In genomic region chr6:31945507-31946369, GRCh38 we compare ENCODE assay signal across 9 cellular contexts. TPM values are rescaled to one million over a fixed set of nuclear protein-coding genes. Genes with fewer than 3 reads are reported as not detected.
DNase-seq lines count a peak whose midpoint lies in the region; TF ChIP-seq lines count a peak whose summit lies in the region.
"Had no signal": no experiment of that assay in that cellular context is flagged by ENCODE, and none has a peak within 500 bp of the region (broad histone marks: within the 10 kb centered on the region; RNA-seq: fewer than 3 reads in every experiment).

Gene CFB, plus strand, starts transcription at chr6:31946095. Its CDS starts 127 bp downstream, at chr6:31946222.

- peaks cover 0 to 13% (median 0%) of the 10 kb centered on the region in 3 experiments for H3K27me3 ChIP-seq in neuronal stem cell (ENCODE audit: control insufficient read depth in 3 of 3, insufficient read depth in 3 of 3, low read depth in 1 of 3, low read length in 3 of 3)

- peak within 1 kb of the TSS; percentile 92 for H3K23ac ChIP-seq in neuronal stem cell (ENCODE audit: low read depth, low read length, poor library complexity)

- no peak within 1 kb of the TSS for H3K4ac ChIP-seq in neuronal stem cell (ENCODE audit: low read length)

- H3K36me3 ChIP-seq in neuronal stem cell (replicated peaks in 1 of 2; ENCODE audit: control insufficient read depth in 2 of 2, insufficient read depth in 2 of 2, low read length in 2 of 2): peaks cover under 1 to 7% of the 10 kb centered on the region in 2 donors

- H3K4me3 Mint-ChIP-seq in activated CD4-positive, alpha-beta T cell treated with anti-CD3 and anti-CD28 coated beads, Interleukin-2, amount 10 ng/mL, durations not matched to agents 7 days and 5 days: no peak within 1 kb of the TSS

- H3K4me1 ChIP-seq in neuronal stem cell (ENCODE audit: control insufficient read depth in 2 of 2, insufficient read depth in 1 of 2, low read depth in 1 of 2, low read length in 2 of 2): peaks cover 4 to 16% of the 10 kb centered on the region in 2 donors

- H3K9me3 Mint-ChIP-seq in activated CD4-positive, alpha-beta T cell treated with anti-CD3 and anti-CD28 coated beads, Interleukin-2, amount 10 ng/mL, durations not matched to agents 7 days and 5 days: no peaks in the 10 kb centered on the region

- no peak within 1 kb of the TSS for H2BK12ac ChIP-seq in neuronal stem cell (ENCODE audit: low read length)

- H3K27me3 Mint-ChIP-seq in activated CD4-positive, alpha-beta T cell treated with anti-CD3 and anti-CD28 coated beads, Interleukin-2, amount 10 ng/mL, durations not matched to agents 7 days and 5 days: peaks cover 4% of the 10 kb centered on the region

- no peaks in the 10 kb centered on the region for H3K4me1 Mint-ChIP-seq in activated CD4-positive, alpha-beta T cell treated with anti-CD3 and anti-CD28 coated beads, Interleukin-2, amount 10 ng/mL, durations not matched to agents 7 days and 5 days

- DNase-seq in AG08395 (ENCODE audit: low spot score) (peak; percentile 93), OCI-M1 (lab: John Stamatoyannopoulos, UW) (peak; percentile 52), epithelial cell of proximal tubule (ENCODE audit: low read depth) (peak; percentile 56), neuronal stem cell (ENCODE audit: low spot score) (no peak), occipital lobe (lab: John Stamatoyannopoulos, UW) (no peak), NCI-H2081 (lab: John Stamatoyannopoulos, UW) (no peak)
- no peak for DNase-seq in activated CD4-positive, alpha-beta T cell treated with anti-CD3 and anti-CD28 coated beads, Interleukin-2, amount 10 ng/mL, durations not matched to agents 7 days and 5 days
- no peak for DNase-seq in activated effector memory CD4-positive, alpha-beta T cell treated with anti-CD3 and anti-CD28 coated beads, Interleukin-2, amount 50 U/mL, for 16 hours
- DNase-seq: SIG-M5 had no signal

- no peak within 1 kb of the TSS for H4K8ac ChIP-seq in neuronal stem cell (ENCODE audit: low read depth, low read length)

- no peak within 1 kb of the TSS for H3K4me2 ChIP-seq in neuronal stem cell (ENCODE audit: insufficient read depth, low read length, poor library complexity, severe bottlenecking)

- peak within 1 kb of the TSS; percentile 42 for H2BK5ac ChIP-seq in neuronal stem cell (ENCODE audit: low read length)

- no peak within 1 kb of the TSS for H4K91ac ChIP-seq in neuronal stem cell (ENCODE audit: low read depth, low read length, poor library complexity)

- H3K9me3 ChIP-seq in neuronal stem cell (replicated peaks in 1 of 2; ENCODE audit: control insufficient read depth in 2 of 2, insufficient read depth in 1 of 2, low read depth in 1 of 2, low read length in 2 of 2): peaks cover 0 to 1% of the 10 kb centered on the region in 2 donors

- no peak within 1 kb of the TSS for H3K27ac Mint-ChIP-seq in activated CD4-positive, alpha-beta T cell treated with anti-CD3 and anti-CD28 coated beads, Interleukin-2, amount 10 ng/mL, durations not matched to agents 7 days and 5 days

- peak within 1 kb of the TSS; percentile 52 for H3K4me3 ChIP-seq in epithelial cell of proximal tubule (ENCODE audit: low read depth, low read length)
- peak within 1 kb of the TSS in 1 of 2 donors; percentile 25 for H3K4me3 ChIP-seq in neuronal stem cell (ENCODE audit: low read length in 2 of 2)

- no peak within 1 kb of the TSS for H3K9ac ChIP-seq in neuronal stem cell (ENCODE audit: low read depth, low read length, poor library complexity)

- H2AK5ac ChIP-seq in neuronal stem cell (ENCODE audit: low read depth, low read length): peak within 1 kb of the TSS; percentile 79

- H3K27ac ChIP-seq in neuronal stem cell (replicated peaks; ENCODE audit: low read length): no peak within 1 kb of the TSS

- CTCF ChIA-PET in activated CD4-positive, alpha-beta T cell treated with anti-CD3 and anti-CD28 coated beads, Interleukin-2, amount 10 ng/mL, durations not matched to agents 7 days and 5 days (lab: Charles Lee): interaction anchor here (0.6 to 1.3 kb wide), 3 partner anchors 11 to 339 kb away, joined by 3 read pairs; partner anchors contain the start of gene ATF6B

- H3K79me1 ChIP-seq in neuronal stem cell (ENCODE audit: low read depth, low read length): no peaks in the 10 kb centered on the region

- peak within 1 kb of the TSS; percentile 79 for H2AFZ ChIP-seq in neuronal stem cell (ENCODE audit: low read length)

- peak within 1 kb of the TSS; percentile 19 for H3K18ac ChIP-seq in neuronal stem cell (ENCODE audit: low read length)

- POLR2A ChIA-PET in activated CD4-positive, alpha-beta T cell treated with anti-CD3 and anti-CD28 coated beads, Interleukin-2, amount 10 ng/mL, durations not matched to agents 7 days and 5 days (lab: Charles Lee): interaction anchor here (0.6 kb wide), 1 partner anchor 25 kb away, joined by 3 read pairs; no protein-coding TSS in a partner anchor

- H2BK15ac ChIP-seq in neuronal stem cell (ENCODE audit: low read length): peak within 1 kb of the TSS; percentile 33

- no peak for TF ChIP-seq CTCF in epithelial cell of proximal tubule (conservative IDR thresholded peaks at IDR 0.05; ENCODE audit: low read depth, low read length)

- H3K36me3 Mint-ChIP-seq in activated CD4-positive, alpha-beta T cell treated with anti-CD3 and anti-CD28 coated beads, Interleukin-2, amount 10 ng/mL, durations not matched to agents 7 days and 5 days (ENCODE audit: low read depth): peaks cover under 1% of the 10 kb centered on the region

- no peak within 1 kb of the TSS for H3K14ac ChIP-seq in neuronal stem cell (ENCODE audit: low read length)

- H2BK120ac ChIP-seq in neuronal stem cell (ENCODE audit: low read depth, low read length): no peak within 1 kb of the TSS

- WGBS in neuronal stem cell (ENCODE audit: extremely low coverage in 2 of 2, insufficient read length in 2 of 2, insufficient replicate concordance in 1 of 2), 2 donors: no CpG with 5 or more reads among the region's 11 CpGs

RNA-seq across cellular contexts. Expression of gene CFB, which starts in this region (rescaled TPM):
- total RNA-seq in epithelial cell of proximal tubule (0.81 and 2.2 TPM in 2 replicates), occipital lobe (0.62 TPM)
- 0.35 TPM for polyA plus RNA-seq in neuronal stem cell (2013, experiment 1 of 2)
- polyA plus RNA-seq in neuronal stem cell (2013, experiment 2 of 2): 0.42 TPM
- total RNA-seq in activated CD4-positive, alpha-beta T cell treated with anti-CD3 and anti-CD28 coated beads, Interleukin-2, amount 10 ng/mL, durations not matched to agents 7 days and 5 days: under 1 TPM in 1 of 2 experiments, not detected in 1; 0.37 TPM

Comparison
In these comparisons a context has a peak if more than half of its experiments do, and no peak if none do; other contexts are left out.
1. DNase-seq: peak in AG08395 (single experiment), OCI-M1 (single experiment) and epithelial cell of proximal tubule (single experiment); none in neuronal stem cell (single experiment), occipital lobe (single experiment), activated CD4-positive, alpha-beta T cell treated with anti-CD3 and anti-CD28 coated beads, Interleukin-2, amount 10 ng/mL, durations not matched to agents 7 days and 5 days (single experiment), activated effector memory CD4-positive, alpha-beta T cell treated with anti-CD3 and anti-CD28 coated beads, Interleukin-2, amount 50 U/mL, for 16 hours (single experiment) and NCI-H2081 (0 of 2).